15 cellular contexts compared by ENCODE assay signal in genomic region chr10:14732146-14732545, GRCh38. TPM values are rescaled to one million over a fixed set of nuclear protein-coding genes. Genes with fewer than 3 reads are reported as not detected.
DNase-seq lines count a peak whose midpoint lies in the region; ATAC-seq and TF ChIP-seq lines count a peak whose summit lies in the region.
"Had no signal": no experiment of that assay in that cellular context is flagged by ENCODE, and none has a peak within 500 bp of the region (broad histone marks: within the 10 kb centered on the region; RNA-seq: fewer than 3 reads in every experiment).

No MANE protein-coding gene starts in this region.

- H3K4me3 ChIP-seq in body of pancreas (no peak overlapping the region), MG63 (no peak overlapping the region)
- H3K4me3 ChIP-seq: A549 had no signal

- ATAC-seq in body of pancreas (peak; percentile 79), HG03039 (IDR thresholded peaks at IDR 0.05; ENCODE audit: unreplicated experiment) (no peak), GM18520 (IDR thresholded peaks at IDR 0.05; ENCODE audit: unreplicated experiment) (no peak)
- ATAC-seq: A549 had no signal

- H3K27ac ChIP-seq in body of pancreas = peak overlapping the region in 2 of 4 donors; percentile 38 to 72
- H3K27ac ChIP-seq: A549 had no signal

- TF ChIP-seq CTCF in body of pancreas (IDR thresholded peaks at IDR 0.05) = no peak

- H3K27me3 ChIP-seq in body of pancreas (no peaks in the 10 kb centered on the region), MG63 (no peaks in the 10 kb centered on the region)

- intact Hi-C loops in body of pancreas (cut with DNase I) = no loop called here

- H3K4me1 ChIP-seq in body of pancreas = peaks cover 35% of the 10 kb centered on the region

- no peak for TF ChIP-seq POLR2A in body of pancreas (IDR thresholded peaks at IDR 0.05)

- 16 to 21% methylated on average over 9 of the region's 9 CpGs for WGBS in body of pancreas, 2 donors

- peak; percentile 34 for DNase-seq in NCI-H510A treated with DMSO at 0.1 percent for 48 hours (lab: John Stamatoyannopoulos, UW)
- no peak for DNase-seq in NCI-H510A (lab: John Stamatoyannopoulos, UW)
- peak; percentile 51 for DNase-seq in NCI-H2227 (lab: John Stamatoyannopoulos, UW; ENCODE audit: unreplicated experiment)
- peak; percentile 46 to 80 (median 54) for DNase-seq in body of pancreas
- DNase-seq in amniotic stem cell (lab: John Stamatoyannopoulos, UW) = no peak
- no peak for DNase-seq in MG63
- DNase-seq: C1 segment of cervical spinal cord, NCI-H1694 treated with DMSO at 0.1 percent for 48 hours, NCI-H2171 treated with DMSO at 0.1 percent for 48 hours, NCI-H524, OCI-M1, SHP77 treated with DMSO at 0.1 percent for 48 hours had no signal

- H3K9me3 ChIP-seq in body of pancreas (no peaks in the 10 kb centered on the region), MG63 (no peaks in the 10 kb centered on the region)

- H3K36me3 ChIP-seq in body of pancreas (replicated peaks in 1 of 2; ENCODE audit: insufficient read depth in 1 of 2, low read depth in 2 of 2) (no peaks in the 10 kb centered on the region), MG63 (no peaks in the 10 kb centered on the region)

RNA-seq across cellular contexts. Expression of gene FAM107B, which starts 42.6 kb away (rescaled TPM):
- 10 to 100 TPM; 19.4 to 45.9 TPM for total RNA-seq in body of pancreas
- 62.0 and 103 TPM in 2 replicates for total RNA-seq in MG63 (2014; rRNA removed; shearing (Covaris generic); ENCODE audit: low replicate concordance)

Comparison
In these comparisons a context has a peak if more than half of its experiments do, and no peak if none do; other contexts are left out.
1. DNase-seq: peak in NCI-H510A treated with DMSO at 0.1 percent for 48 hours (single experiment), NCI-H2227 (single experiment) and body of pancreas (4 of 4); none in NCI-H510A (single experiment), amniotic stem cell (single experiment) and MG63 (single experiment).